8 cellular contexts compared by ENCODE assay signal in genomic region chr5:57779383-57780223, GRCh38.
DNase-seq lines count a peak whose midpoint lies in the region; ATAC-seq, FAIRE-seq and TF ChIP-seq lines count a peak whose summit lies in the region.

No MANE protein-coding gene starts in this region.

- H3K27ac ChIP-seq in osteoblast (ENCODE audit: low read depth, low read length): peak overlapping the region; percentile 51

- H3K79me2 ChIP-seq in osteoblast (ENCODE audit: insufficient read depth, low read length): no peaks in the 10 kb centered on the region

- H2AFZ ChIP-seq in osteoblast (ENCODE audit: low read length): peak overlapping the region; percentile 39

- H4K20me1 ChIP-seq in osteoblast (ENCODE audit: insufficient read depth, low read length): no peaks in the 10 kb centered on the region

- no peak for ATAC-seq in GM21825 (IDR thresholded peaks at IDR 0.05; ENCODE audit: unreplicated experiment)

- peak; percentile 43 for FAIRE-seq in frontal cortex (lab: Jason Lieb, UNC)

- H3K4me1 ChIP-seq in osteoblast (ENCODE audit: insufficient read depth, low read length): peaks cover 44% of the 10 kb centered on the region

- H3K36me3 ChIP-seq in osteoblast (ENCODE audit: insufficient read depth, low read length): no peaks in the 10 kb centered on the region

- DNase-seq in DMS53 treated with DMSO at 0.1 percent for 48 hours (lab: John Stamatoyannopoulos, UW; ENCODE audit: unreplicated experiment) (peak; percentile 61), GM20000 (ENCODE audit: low spot score) (peak; percentile 8), NCI-H1105 (lab: John Stamatoyannopoulos, UW) (peak; percentile 0), UCSD-AML1 (lab: John Stamatoyannopoulos, UW; ENCODE audit: unreplicated experiment) (peak; percentile 14), frontal cortex (ENCODE audit: low spot score in 2 of 2) (peak in 1 of 2 donors; percentile 19), osteoblast (ENCODE audit: insufficient read length, low spot score, missing footprints) (peak; percentile 30)
- DNase-seq in activated CD4-positive, CD25-positive, alpha-beta regulatory T cell (lab: John Stamatoyannopoulos, UW): no peak

- TF ChIP-seq CTCF in GM20000 (IDR thresholded peaks at IDR 0.05; ENCODE audit: extremely low read depth, missing control alignments) (peak; percentile 17), osteoblast (IDR thresholded peaks at IDR 0.05; ENCODE audit: extremely low read depth, low read depth, low read length) (peak; percentile 76)

- H3K27me3 ChIP-seq in osteoblast (ENCODE audit: insufficient read depth, low read length): no peaks in the 10 kb centered on the region

- peak overlapping the region; percentile 11 for H3K4me2 ChIP-seq in osteoblast (ENCODE audit: insufficient read depth, low read length)

- H3K4me3 ChIP-seq in osteoblast (ENCODE audit: insufficient read depth, low read length): no peak overlapping the region

- no peaks in the 10 kb centered on the region for H3K9me3 ChIP-seq in osteoblast (ENCODE audit: low read depth, low read length)

Comparison
In these comparisons a context has a peak if more than half of its experiments do, and no peak if none do; other contexts are left out.
1. DNase-seq: peak in DMS53 treated with DMSO at 0.1 percent for 48 hours (single experiment), GM20000 (single experiment), NCI-H1105 (single experiment), UCSD-AML1 (single experiment) and osteoblast (single experiment); none in activated CD4-positive, CD25-positive, alpha-beta regulatory T cell (0 of 4).